In the genomic region with DNA sequence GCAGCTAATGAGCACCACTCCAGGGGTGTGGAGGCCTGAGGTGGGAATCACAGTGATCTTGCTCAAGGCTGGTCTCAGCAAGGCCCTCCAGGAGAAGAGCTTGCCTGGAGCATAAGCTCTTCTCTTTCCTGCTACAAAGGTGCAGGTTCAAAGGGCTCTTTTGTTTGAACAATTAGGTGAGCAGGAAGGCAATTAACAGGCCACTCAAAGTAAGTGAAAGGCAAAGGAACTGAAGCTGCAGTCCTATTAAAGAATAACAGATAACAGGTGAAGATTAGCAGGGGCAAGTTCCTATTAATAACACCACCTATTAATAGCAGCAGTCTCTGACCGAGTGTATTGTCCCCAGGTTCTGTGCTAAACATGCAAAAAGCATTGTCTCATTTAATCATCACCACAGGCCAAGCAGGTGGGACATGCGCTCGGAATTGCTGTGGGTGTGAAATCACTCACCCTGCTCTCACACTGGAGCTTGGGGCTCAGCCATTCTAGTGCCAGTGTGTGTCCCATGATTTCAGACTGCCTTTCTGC, we compare ENCODE assay signal across 1 cellular context.
TF ChIP-seq lines count a peak whose summit lies in the region.

No MANE protein-coding gene starts in this region.

TF ChIP-seq in SK-N-SH, 30 proteins besides CTCF, POLR2A, EP300 and RAD21 (continued from another document):
- TF ChIP-seq, protein P1, sequence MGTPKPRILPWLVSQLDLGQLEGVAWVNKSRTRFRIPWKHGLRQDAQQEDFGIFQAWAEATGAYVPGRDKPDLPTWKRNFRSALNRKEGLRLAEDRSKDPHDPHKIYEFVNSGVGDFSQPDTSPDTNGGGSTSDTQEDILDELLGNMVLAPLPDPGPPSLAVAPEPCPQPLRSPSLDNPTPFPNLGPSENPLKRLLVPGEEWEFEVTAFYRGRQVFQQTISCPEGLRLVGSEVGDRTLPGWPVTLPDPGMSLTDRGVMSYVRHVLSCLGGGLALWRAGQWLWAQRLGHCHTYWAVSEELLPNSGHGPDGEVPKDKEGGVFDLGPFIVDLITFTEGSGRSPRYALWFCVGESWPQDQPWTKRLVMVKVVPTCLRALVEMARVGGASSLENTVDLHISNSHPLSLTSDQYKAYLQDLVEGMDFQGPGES (IDR thresholded peaks at IDR 0.05; ENCODE audit: low read depth, low read length), result no peak
- TF ChIP-seq FOXJ3 (CRISPR knock-in tag; IDR thresholded peaks at IDR 0.05), result no peak
